In genomic region chr2:19361325-19361990, GRCh38 we compare ENCODE assay signal across 8 cellular contexts. TPM values are rescaled to one million over a fixed set of nuclear protein-coding genes. Genes with fewer than 3 reads are reported as not detected.
DNase-seq lines count a peak whose midpoint lies in the region; ATAC-seq and TF ChIP-seq lines count a peak whose summit lies in the region.

No MANE protein-coding gene starts in this region.

- H2AFZ ChIP-seq in DND-41 (ENCODE audit: low read depth, low read length) (no peak overlapping the region; the same call in 1 of the 2 replicates), parathyroid adenoma (no peak overlapping the region)

- H3K4me3 ChIP-seq in DND-41 (ENCODE audit: low read depth in 1 of 2, low read length in 2 of 2) = no peak overlapping the region
- H3K4me3 ChIP-seq in parathyroid adenoma (ENCODE audit: low read depth, low read length) = peak overlapping the region; percentile 59

- no peak for DNase-seq in DND-41
- DNase-seq in activated CD4-positive, alpha-beta T cell treated with anti-CD3 and anti-CD28 coated beads, Interleukin-2, amount 50 U/mL, for 1 hour = peak; percentile 7
- peak; percentile 46 for DNase-seq in glutamatergic neuron
- DNase-seq in HEK293T (ENCODE audit: extremely low spot score) = no peak
- no peak for DNase-seq in NCI-H510A (lab: John Stamatoyannopoulos, UW)

- no peak overlapping the region for H3K27ac ChIP-seq in DND-41 (ENCODE audit: low read length)
- no peak overlapping the region for H3K27ac ChIP-seq in parathyroid adenoma

- H3K36me3 ChIP-seq in DND-41 (ENCODE audit: insufficient read depth, low read length) (no peaks in the 10 kb centered on the region), parathyroid adenoma (ENCODE audit: control insufficient read depth, insufficient read depth, low read length) (no peaks in the 10 kb centered on the region)

- H3K4me3 Mint-ChIP-seq in glutamatergic neuron (ENCODE audit: unreplicated experiment) = peak overlapping the region; percentile 91

- H3K27ac Mint-ChIP-seq in glutamatergic neuron (ENCODE audit: unreplicated experiment) = peak overlapping the region; percentile 62

- peaks cover 4% of the 10 kb centered on the region for H3K36me3 Mint-ChIP-seq in glutamatergic neuron (ENCODE audit: unreplicated experiment)

- H3K9me3 Mint-ChIP-seq in glutamatergic neuron (ENCODE audit: unreplicated experiment) = peaks cover 11% of the 10 kb centered on the region

- H3K4me2 ChIP-seq in DND-41 (ENCODE audit: insufficient read depth, low read length) = peak overlapping the region; percentile 71; the same call in 1 of the 2 replicates
- peak overlapping the region; percentile 85 for H3K4me2 ChIP-seq in parathyroid adenoma (ENCODE audit: low read length)

- peaks cover 34% of the 10 kb centered on the region for H3K27me3 Mint-ChIP-seq in glutamatergic neuron (ENCODE audit: unreplicated experiment)

- peaks cover 16% of the 10 kb centered on the region for H3K4me1 Mint-ChIP-seq in glutamatergic neuron (ENCODE audit: low read depth, unreplicated experiment)

- TF ChIP-seq CTCF in DND-41 (IDR thresholded peaks at IDR 0.05; ENCODE audit: borderline replicate concordance, extremely low read depth, low read length, poor library complexity, severe bottlenecking) = no peak
- no peak for TF ChIP-seq CTCF in glutamatergic neuron (IDR thresholded peaks at IDR 0.05; ENCODE audit: partially characterized antibody, unreplicated experiment)
- TF ChIP-seq CTCF in parathyroid adenoma (IDR thresholded peaks at IDR 0.05) = no peak

- no peak overlapping the region for H3K9ac ChIP-seq in DND-41 (ENCODE audit: low read depth, low read length)
- H3K9ac ChIP-seq in parathyroid adenoma = no peak overlapping the region

- H3K4me1 ChIP-seq in DND-41 (ENCODE audit: insufficient read depth, low read length) (peaks cover 17% of the 10 kb centered on the region), parathyroid adenoma (no peaks in the 10 kb centered on the region)

- ATAC-seq in DND-41 (ENCODE audit: insufficient read depth, low read depth) = no peak
- ATAC-seq in HG02970 (IDR thresholded peaks at IDR 0.05; ENCODE audit: low FRiP score, unreplicated experiment) = no peak
- no peak for ATAC-seq in GM21367 (IDR thresholded peaks at IDR 0.05; ENCODE audit: unreplicated experiment)

- POLR2A ChIA-PET in HEK293T (lab: Yijun Ruan, JAX) = no interaction called here

- H3K79me2 ChIP-seq in DND-41 (ENCODE audit: insufficient read depth, low read length) (no peaks in the 10 kb centered on the region), parathyroid adenoma (no peaks in the 10 kb centered on the region)

- H3K9me3 ChIP-seq in DND-41 (ENCODE audit: insufficient read depth, low read length, severe bottlenecking) = no peaks in the 10 kb centered on the region
- no peaks in the 10 kb centered on the region for H3K9me3 ChIP-seq in parathyroid adenoma (ENCODE audit: control insufficient read depth, low read length)

- H3K27me3 ChIP-seq in DND-41 (ENCODE audit: insufficient read depth, low read length, poor library complexity) (peaks cover 31% of the 10 kb centered on the region), parathyroid adenoma (ENCODE audit: control insufficient read depth, insufficient read depth, low read length) (peaks cover 4% of the 10 kb centered on the region)

- H4K20me1 ChIP-seq in DND-41 (ENCODE audit: insufficient read depth, low read length) = no peaks in the 10 kb centered on the region

- CTCF ChIA-PET in HEK293T (lab: Yijun Ruan, JAX) = no interaction called here

TF ChIP-seq in HEK293T, 16 proteins besides CTCF, POLR2A, EP300 and RAD21:
- TF ChIP-seq FOXM1 (IDR thresholded peaks at IDR 0.05; ENCODE audit: borderline replicate concordance) = no peak
- TF ChIP-seq FOXA1 (IDR thresholded peaks at IDR 0.05) = no peak
- no peak for TF ChIP-seq TARDBP (IDR thresholded peaks at IDR 0.05)
- no peak for TF ChIP-seq ELF4 (IDR thresholded peaks at IDR 0.05)
- TF ChIP-seq BHLHE40 (IDR thresholded peaks at IDR 0.05; ENCODE audit: borderline replicate concordance) = no peak
- TF ChIP-seq SUZ12 (IDR thresholded peaks at IDR 0.05) = no peak
- no peak for TF ChIP-seq HDGF (IDR thresholded peaks at IDR 0.05; ENCODE audit: borderline replicate concordance)
- no peak for TF ChIP-seq ZNF384 (IDR thresholded peaks at IDR 0.05)
- TF ChIP-seq L3MBTL2 (conservative IDR thresholded peaks at IDR 0.05) = no peak
- no peak for TF ChIP-seq FOXK2 (IDR thresholded peaks at IDR 0.05)
- TF ChIP-seq PKNOX1 (IDR thresholded peaks at IDR 0.05) = no peak

RNA-seq across cellular contexts. Expression of gene OSR1, which starts 3.0 kb away (rescaled TPM):
- total RNA-seq in glutamatergic neuron (ENCODE audit: unreplicated experiment) = 0.42 TPM

Comparison
In these comparisons a context has a peak if more than half of its experiments do, and no peak if none do; other contexts are left out.
1. DNase-seq: peak in activated CD4-positive, alpha-beta T cell treated with anti-CD3 and anti-CD28 coated beads, Interleukin-2, amount 50 U/mL, for 1 hour (single experiment) and glutamatergic neuron (single experiment); none in DND-41 (single experiment), HEK293T (single experiment) and NCI-H510A (single experiment).